9 cellular contexts compared by ENCODE assay signal in the genomic region with DNA sequence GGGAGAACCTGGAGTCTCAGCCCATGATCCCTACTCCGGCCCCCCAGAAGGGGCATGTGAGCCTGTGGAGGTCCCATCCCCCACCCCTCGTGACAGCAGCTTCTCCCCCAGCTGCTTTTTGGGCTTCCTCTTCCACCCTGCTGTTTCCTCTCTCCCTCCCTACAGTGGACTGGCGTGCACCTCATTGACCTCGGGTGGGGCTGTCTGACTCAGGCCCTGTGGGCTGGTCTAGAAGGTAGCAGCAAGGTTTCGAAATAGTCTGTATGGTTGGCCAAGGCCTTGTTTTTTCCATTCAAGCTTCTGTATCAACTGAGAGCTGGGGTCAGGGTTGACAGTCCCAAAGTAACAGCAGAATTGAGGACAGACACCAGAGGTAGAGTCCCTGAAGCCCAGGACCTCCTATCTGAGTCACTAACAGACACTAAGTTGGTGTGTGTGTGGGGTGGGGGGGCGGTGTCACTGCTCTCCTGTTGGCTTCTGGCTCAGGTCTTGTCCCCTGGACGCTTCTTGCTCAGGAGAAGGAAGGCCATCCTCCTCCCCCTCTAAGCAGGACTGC. TPM values are rescaled to one million over a fixed set of nuclear protein-coding genes. Genes with fewer than 3 reads are reported as not detected.
DNase-seq lines count a peak whose midpoint lies in the region; ATAC-seq, FAIRE-seq and TF ChIP-seq lines count a peak whose summit lies in the region.
"Had no signal": no experiment of that assay in that cellular context is flagged by ENCODE, and none has a peak within 500 bp of the region (broad histone marks: within the 10 kb centered on the region; RNA-seq: fewer than 3 reads in every experiment).

No MANE protein-coding gene starts in this region.

- CTCF ChIA-PET in IMR-90 (lab: Yijun Ruan, JAX) = interaction anchor here (1.5 kb wide), 1 partner anchor 11 kb away, joined by 3 read pairs; no protein-coding TSS in a partner anchor
- CTCF ChIA-PET in CD8-positive, alpha-beta T cell (lab: Charles Lee) = interaction anchor here (1.4 kb wide), 1 partner anchor 20 kb away, joined by 4 read pairs; no protein-coding TSS in a partner anchor

- no peaks in the 10 kb centered on the region for H3K36me3 ChIP-seq in IMR-90 (ENCODE audit: control insufficient read depth, insufficient read depth, low read length)
- H3K36me3 ChIP-seq in astrocyte (ENCODE audit: insufficient read depth, low read length) = no peaks in the 10 kb centered on the region
- no peaks in the 10 kb centered on the region for H3K36me3 ChIP-seq in transverse colon
- no peaks in the 10 kb centered on the region for H3K36me3 ChIP-seq in CD8-positive, alpha-beta T cell (ENCODE audit: insufficient read depth, low read length)

- H2AFZ ChIP-seq in IMR-90 (replicated peaks; ENCODE audit: low read length, poor library complexity) = peak overlapping the region; percentile 60
- peak overlapping the region; percentile 57 for H2AFZ ChIP-seq in astrocyte (ENCODE audit: low read depth, low read length)

- no peak overlapping the region for H3K23ac ChIP-seq in IMR-90 (ENCODE audit: low read depth, low read length)

- no peak for TF ChIP-seq RAD21 in IMR-90 (IDR thresholded peaks at IDR 0.05; ENCODE audit: low read length)

- no peak for TF ChIP-seq EP300 in transverse colon (IDR thresholded peaks at IDR 0.05; ENCODE audit: low read depth)

- H2BK20ac ChIP-seq in IMR-90 (ENCODE audit: low read depth, low read length) = no peak overlapping the region

- in situ Hi-C loops in GM13977 (cut with MboI; ENCODE audit: low pct_unique_long_range_greater_than_20kb, low sequenced_read_pairs, unreplicated experiment) (no loop called here), IMR-90 (cut with MboI; ENCODE audit: low sequenced_read_pairs) (no loop called here), transverse colon (cut with MboI; ENCODE audit: low pct_ligation_motif_present in 1 of 4, low pct_unique_long_range_greater_than_20kb in 1 of 4, low sequenced_read_pairs in 3 of 4) (no loop called here)

- peak overlapping the region; percentile 72; the same call in 1 of the 2 replicates for H3K14ac ChIP-seq in IMR-90 (replicated peaks; ENCODE audit: low read depth, low read length)

- peak overlapping the region; percentile 59 for H2AK9ac ChIP-seq in IMR-90 (replicated peaks; ENCODE audit: low read depth, low read length, poor library complexity)

- H2BK15ac ChIP-seq in IMR-90 (ENCODE audit: low read depth, low read length) = no peak overlapping the region

- WGBS in IMR-90 (ENCODE audit: extremely low coverage in 2 of 2, insufficient read length in 1 of 2), 2 experiments = 60% methylated on average over 1 of the region's 7 CpGs; no CpG with 5 or more reads in 1 of the 2 experiments
- WGBS in transverse colon (ENCODE audit: low coverage in 1 of 2), 2 donors = 38 to 43% methylated on average over 2 to 6 of the region's 7 CpGs

- no peak overlapping the region for H3K27ac ChIP-seq in IMR-90 (ENCODE audit: insufficient read depth, low read length)
- no peak overlapping the region for H3K27ac ChIP-seq in astrocyte (ENCODE audit: low read depth, low read length)
- peak overlapping the region; percentile 65 for H3K27ac ChIP-seq in layer of hippocampus (ENCODE audit: low read depth, low read length)
- H3K27ac ChIP-seq in transverse colon = peak overlapping the region; percentile 38 to 53 (median 42)
- H3K27ac ChIP-seq in CD8-positive, alpha-beta T cell (ENCODE audit: low read depth, low read length) = no peak overlapping the region

- peak overlapping the region; percentile 29 to 39 for H4K8ac ChIP-seq in IMR-90 (ENCODE audit: low read depth in 2 of 2, low read length in 2 of 2)

- no peak overlapping the region for H3K27ac Mint-ChIP-seq in astrocyte (ENCODE audit: unreplicated experiment)
- no peak overlapping the region for H3K27ac Mint-ChIP-seq in CD8-positive, alpha-beta T cell
- H3K27ac Mint-ChIP-seq: T-cell had no signal

- intact Hi-C loops in IMR-90 (cut with micrococcal nuclease) (no loop called here), transverse colon (cut with DNase I; ENCODE audit: low total_unique reads) (no loop called here)
- intact Hi-C loops in CD8-positive, alpha-beta T cell (cut with DNase I, micrococcal nuclease) = no loop called here

- no peaks in the 10 kb centered on the region for H3K79me1 ChIP-seq in IMR-90 (ENCODE audit: low read depth in 1 of 2, low read length in 2 of 2)

- H3K4me3 ChIP-seq in IMR-90 (ENCODE audit: insufficient read depth, low read depth, low read length) (no peak overlapping the region), astrocyte (ENCODE audit: insufficient read depth, low read depth, low read length) (no peak overlapping the region), transverse colon (no peak overlapping the region)
- no peak overlapping the region for H3K4me3 ChIP-seq in CD8-positive, alpha-beta T cell (ENCODE audit: low read depth, low read length)

- no peaks in the 10 kb centered on the region for H3K36me3 Mint-ChIP-seq in astrocyte (ENCODE audit: low read depth, unreplicated experiment)
- no peaks in the 10 kb centered on the region for H3K36me3 Mint-ChIP-seq in CD8-positive, alpha-beta T cell
- H3K36me3 Mint-ChIP-seq: T-cell had no signal

- peaks cover 26% of the 10 kb centered on the region for H3K4me1 Mint-ChIP-seq in astrocyte (ENCODE audit: low read depth, unreplicated experiment)
- peaks cover 3% of the 10 kb centered on the region for H3K4me1 Mint-ChIP-seq in CD8-positive, alpha-beta T cell (ENCODE audit: low read depth)

- no peak overlapping the region for H2BK5ac ChIP-seq in IMR-90 (ENCODE audit: low read depth, low read length, poor library complexity, severe bottlenecking)

- no peak overlapping the region for H3K56ac ChIP-seq in IMR-90 (ENCODE audit: extremely low read depth, insufficient read depth, low read length)

- no peaks in the 10 kb centered on the region for H4K20me1 ChIP-seq in IMR-90 (ENCODE audit: insufficient read depth, low read length)
- H4K20me1 ChIP-seq in astrocyte (ENCODE audit: insufficient read depth, low read length) = no peaks in the 10 kb centered on the region

- no peak overlapping the region for H3K18ac ChIP-seq in IMR-90 (ENCODE audit: low read depth, low read length)

- no peak for TF ChIP-seq CTCF in GM13977 (IDR thresholded peaks at IDR 0.05; ENCODE audit: extremely low read depth, insufficient read depth, missing control alignments)
- TF ChIP-seq CTCF in IMR-90 (conservative IDR thresholded peaks at IDR 0.05; ENCODE audit: low read depth, low read length) = no peak
- TF ChIP-seq CTCF in astrocyte (IDR thresholded peaks at IDR 0.05; ENCODE audit: insufficient read depth, low read depth, low read length) = no peak
- no peak for TF ChIP-seq CTCF in transverse colon (IDR thresholded peaks at IDR 0.05)
- TF ChIP-seq CTCF in CD8-positive, alpha-beta T cell (IDR thresholded peaks at IDR 0.05) = no peak

- no peaks in the 10 kb centered on the region for H3K9me3 Mint-ChIP-seq in astrocyte (ENCODE audit: unreplicated experiment)
- no peaks in the 10 kb centered on the region for H3K9me3 Mint-ChIP-seq in CD8-positive, alpha-beta T cell
- H3K9me3 Mint-ChIP-seq: T-cell had no signal

- H2BK120ac ChIP-seq in IMR-90 (ENCODE audit: low read depth, low read length) = peak overlapping the region; percentile 45; the same call in 1 of the 2 replicates

- H3K4ac ChIP-seq in IMR-90 (ENCODE audit: low read depth, low read length) = peak overlapping the region; percentile 56; the same call in 1 of the 2 replicates

- no peaks in the 10 kb centered on the region; the same call in 1 of the 2 replicates for H3K27me3 ChIP-seq in IMR-90 (ENCODE audit: control insufficient read depth, insufficient read depth, low read length)
- H3K27me3 ChIP-seq in astrocyte (ENCODE audit: insufficient read depth, low read length) = no peaks in the 10 kb centered on the region
- no peaks in the 10 kb centered on the region for H3K27me3 ChIP-seq in layer of hippocampus (ENCODE audit: control insufficient read depth, insufficient read depth, low read length)
- peaks cover 13% of the 10 kb centered on the region for H3K27me3 ChIP-seq in transverse colon
- H3K27me3 ChIP-seq in CD8-positive, alpha-beta T cell (ENCODE audit: insufficient read depth, low read length) = no peaks in the 10 kb centered on the region

- ATAC-seq in GM21786 (IDR thresholded peaks at IDR 0.05; ENCODE audit: unreplicated experiment) = peak; percentile 70
- peak; percentile 58 for ATAC-seq in IMR-90 (ENCODE audit: low read depth)
- ATAC-seq in CD8-positive, alpha-beta T cell = no peak

- H3K4me2 ChIP-seq in IMR-90 (ENCODE audit: low read depth, low read length) (no peak overlapping the region), astrocyte (ENCODE audit: low read length) (peak overlapping the region; percentile 55)

- H4K91ac ChIP-seq in IMR-90 (ENCODE audit: insufficient read depth, low read depth, low read length) = no peak overlapping the region

- DNase-seq in GM13977 (ENCODE audit: low spot score) (peak; percentile 69), IMR-90 (peak; percentile 64), astrocyte (ENCODE audit: low read depth) (peak; percentile 47), transverse colon (peak; percentile 66), DMS114 treated with DMSO at 0.1 percent for 48 hours (lab: John Stamatoyannopoulos, UW; ENCODE audit: unreplicated experiment) (no peak)
- no peak for DNase-seq in CD8-positive, alpha-beta T cell

- peaks cover 17% of the 10 kb centered on the region for H3K27me3 Mint-ChIP-seq in astrocyte (ENCODE audit: low read depth, unreplicated experiment)
- peaks cover 26% of the 10 kb centered on the region for H3K27me3 Mint-ChIP-seq in CD8-positive, alpha-beta T cell (ENCODE audit: low read depth)

- FAIRE-seq in astrocyte (lab: Jason Lieb, UNC) = no peak

- peaks cover 15% of the 10 kb centered on the region for H3K4me1 ChIP-seq in IMR-90 (ENCODE audit: control insufficient read depth, insufficient read depth, low read length)
- peaks cover 22% of the 10 kb centered on the region for H3K4me1 ChIP-seq in astrocyte (ENCODE audit: insufficient read depth, low read length)
- H3K4me1 ChIP-seq in transverse colon = peaks cover 0 to 9% (median 0%) of the 10 kb centered on the region in 4 donors
- H3K4me1 ChIP-seq in CD8-positive, alpha-beta T cell (ENCODE audit: insufficient read depth, low read length) = no peaks in the 10 kb centered on the region

- H3K9me1 ChIP-seq in IMR-90 (ENCODE audit: insufficient read depth, low read length) = peaks cover 20% of the 10 kb centered on the region

- H3K4me3 Mint-ChIP-seq in astrocyte (ENCODE audit: unreplicated experiment) = no peak overlapping the region
- no peak overlapping the region for H3K4me3 Mint-ChIP-seq in CD8-positive, alpha-beta T cell
- H3K4me3 Mint-ChIP-seq: T-cell had no signal

- H3K9me3 ChIP-seq in IMR-90 (ENCODE audit: control insufficient read depth, insufficient read depth, low read length) = no peaks in the 10 kb centered on the region
- H3K9me3 ChIP-seq in astrocyte (ENCODE audit: insufficient read depth, low read depth, low read length) = no peaks in the 10 kb centered on the region
- H3K9me3 ChIP-seq in transverse colon = no peaks in the 10 kb centered on the region
- no peaks in the 10 kb centered on the region for H3K9me3 ChIP-seq in CD8-positive, alpha-beta T cell (ENCODE audit: low read length)

- TF ChIP-seq POLR2A in IMR-90 (IDR thresholded peaks at IDR 0.05; ENCODE audit: low read depth, low read length) (no peak), transverse colon (IDR thresholded peaks at IDR 0.05) (no peak)

- POLR2A ChIA-PET in IMR-90 (lab: Charles Lee; ENCODE audit: unreplicated experiment) = no interaction called here
- POLR2A ChIA-PET in CD8-positive, alpha-beta T cell (lab: Charles Lee) = no interaction called here

- H3K9ac ChIP-seq in IMR-90 (ENCODE audit: low read depth, low read length) (no peak overlapping the region), astrocyte (ENCODE audit: low read length) (no peak overlapping the region)

- dilution Hi-C loops in IMR-90 (cut with HindIII; ENCODE audit: low sequenced_read_pairs, unreplicated experiment) = no loop called here

- no TSS peak for BruUV-seq in IMR-90 (replicated peaks; lab: Mats Ljungman, UMichigan)

- peak overlapping the region; percentile 4; the same call in 1 of the 2 replicates for H4K5ac ChIP-seq in IMR-90 (ENCODE audit: low read depth, low read length)

- peak overlapping the region; percentile 56 for H2AK5ac ChIP-seq in IMR-90 (ENCODE audit: low read depth, low read length)

- H3K79me2 ChIP-seq in astrocyte (ENCODE audit: insufficient read depth, low read length) = no peaks in the 10 kb centered on the region

RNA-seq across cellular contexts. Expression of gene SLC37A2, which starts 7.7 kb away (rescaled TPM):
- 0.72 and 0.83 TPM in 2 replicates for total RNA-seq in IMR-90 (2012; rRNA removed)
- 1.1 and 1.5 TPM in 2 replicates for polyA plus RNA-seq in IMR-90 (2012; rRNA removed)
- 0.83 and 1.4 TPM in 2 replicates for polyA plus RNA-seq in IMR-90 (2012; cell fraction: cytosol; rRNA removed)
- 2.5 and 4.2 TPM in 2 replicates for polyA plus RNA-seq in IMR-90 (2012; cell fraction: nucleus; rRNA removed; ENCODE audit: low replicate concordance)
- 0.62 and 1.3 TPM in 2 replicates for total RNA-seq in astrocyte
- 10 to 100 TPM in 1 of 4 donors, 1 to 10 TPM in 3; 2.4 to 20.6 (median 5.9) TPM for total RNA-seq in transverse colon
- total RNA-seq in CD8-positive, alpha-beta T cell = under 1 TPM in 1 of 2 experiments, not detected in 1; 0.16 TPM

RNA-seq across cellular contexts. Expression of gene TMEM218, which starts 40.6 kb away (rescaled TPM):
- total RNA-seq in IMR-90 (2012; rRNA removed) (19.4 and 24.4 TPM in 2 replicates), astrocyte (11.6 and 11.9 TPM in 2 replicates), transverse colon (10 to 100 TPM in 2 of 4 donors, 1 to 10 TPM in 2; 2.6 to 18.2 (median 10.6) TPM)
- polyA plus RNA-seq in IMR-90 (2012; rRNA removed) = 17.7 and 23.0 TPM in 2 replicates
- polyA plus RNA-seq in IMR-90 (2012; cell fraction: cytosol; rRNA removed) = 22.3 and 22.4 TPM in 2 replicates
- 16.7 and 47.5 TPM in 2 replicates for polyA plus RNA-seq in IMR-90 (2012; cell fraction: nucleus; rRNA removed; ENCODE audit: low replicate concordance)
- 1 to 10 TPM; 2.5 to 3.4 TPM for total RNA-seq in CD8-positive, alpha-beta T cell

Comparison
In these comparisons a context has a peak if more than half of its experiments do, and no peak if none do; other contexts are left out.
1. DNase-seq: peak in GM13977 (single experiment), IMR-90 (single experiment), astrocyte (single experiment) and transverse colon (single experiment); none in DMS114 treated with DMSO at 0.1 percent for 48 hours (single experiment) and CD8-positive, alpha-beta T cell (0 of 7).
2. H3K27ac ChIP-seq: peak in layer of hippocampus (single experiment) and transverse colon (4 of 4); none in IMR-90 (single experiment), astrocyte (single experiment) and CD8-positive, alpha-beta T cell (single experiment).